In the genomic region with DNA sequence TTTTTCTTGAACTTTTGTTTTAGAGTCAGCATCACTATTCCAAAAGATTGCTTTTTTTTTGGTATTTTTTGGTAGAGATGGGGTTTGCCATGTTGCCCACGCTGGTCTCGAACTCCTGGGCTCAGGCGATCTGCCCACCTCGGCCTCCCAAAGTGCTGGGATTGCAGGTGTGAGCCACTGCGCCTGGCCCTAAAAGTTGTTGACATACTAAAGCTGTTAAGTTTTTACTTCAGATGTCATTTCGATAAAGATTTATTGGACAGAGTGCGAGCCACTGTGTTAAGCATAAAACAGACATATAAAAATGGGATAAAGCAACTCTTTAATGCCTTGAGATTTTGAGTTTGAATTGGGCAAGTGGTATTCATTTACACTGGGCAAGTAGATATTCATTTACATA, we compare ENCODE assay signal across 26 cellular contexts. TPM values are rescaled to one million over a fixed set of nuclear protein-coding genes. Genes with fewer than 3 reads are reported as not detected.
DNase-seq lines count a peak whose midpoint lies in the region; ATAC-seq, FAIRE-seq and TF ChIP-seq lines count a peak whose summit lies in the region.
"Had no signal": no experiment of that assay in that cellular context is flagged by ENCODE, and none has a peak within 500 bp of the region (broad histone marks: within the 10 kb centered on the region; RNA-seq: fewer than 3 reads in every experiment).

No MANE protein-coding gene starts in this region.

- H3K27ac ChIP-seq in breast epithelium, result no peak overlapping the region
- H3K27ac ChIP-seq in K562 (ENCODE audit: extremely low read depth, low read depth, low read length), result no peak overlapping the region
- H3K27ac ChIP-seq: A549; BLaER1 treated with 17β-estradiol and CSF1 and Interleukin-3, amounts not matched to agents 10 nM and 100 nM had no signal

- no peak for DNase-seq in MCF 10A (ENCODE audit: unreplicated experiment)
- no peak for DNase-seq in breast epithelium (ENCODE audit: low spot score in 2 of 2)
- no peak for DNase-seq in K562 (ENCODE audit: extremely low read depth in 1 of 4, low spot score in 3 of 4)
- no peak for DNase-seq in left colon
- no peak for DNase-seq in stimulated activated effector memory CD8-positive, alpha-beta T cell treated with anti-CD3 and anti-CD28 coated beads, Interleukin-12 subunit alpha, Interleukin-12 subunit beta, amount 100 ng/mL, for 72 hours (ENCODE audit: low spot score in 2 of 2)
- DNase-seq in middle frontal gyrus (ENCODE audit: extremely low spot score, low spot score), result no peak
- no peak for DNase-seq in activated naive CD4-positive, alpha-beta T cell treated with anti-CD3 and anti-CD28 coated beads, Interleukin-2, amount 10 ng/mL, durations not matched to agents 7 days and 5 days
- DNase-seq: 8988T; ACHN; AML-193; BE2C; CD4-positive, alpha-beta T cell; CD8-positive, alpha-beta memory T cell; DMS 273 treated with DMSO at 0.1 percent for 48 hours; DMS79; EL; GDM1; H9 had no signal

- H3K9me1 ChIP-seq in K562 (ENCODE audit: control insufficient read depth, insufficient read depth, low read length), result no peaks in the 10 kb centered on the region

- H4K20me1 ChIP-seq in K562 (replicated peaks; ENCODE audit: control insufficient read depth, insufficient read depth, low read length), result no peaks in the 10 kb centered on the region

- H3K9me3 ChIP-seq in breast epithelium (no peaks in the 10 kb centered on the region), K562 (replicated peaks; ENCODE audit: control insufficient read depth, insufficient read depth, low read depth, low read length) (no peaks in the 10 kb centered on the region)
- H3K9me3 ChIP-seq: A549, BE2C had no signal

- peaks cover 6% of the 10 kb centered on the region; the same call in 1 of the 3 replicates for H3K79me2 ChIP-seq in K562 (ENCODE audit: control insufficient read depth, insufficient read depth, low read length)

- H3K27ac Mint-ChIP-seq in MCF 10A (ENCODE audit: low read depth, unreplicated experiment), result no peak overlapping the region
- H3K27ac Mint-ChIP-seq in stimulated activated effector memory CD8-positive, alpha-beta T cell treated with anti-CD3 and anti-CD28 coated beads, Interleukin-12 subunit alpha, Interleukin-12 subunit beta, amount 100 ng/mL, for 72 hours, result peak overlapping the region; percentile 38
- no peak overlapping the region for H3K27ac Mint-ChIP-seq in activated naive CD4-positive, alpha-beta T cell treated with anti-CD3 and anti-CD28 coated beads, Interleukin-2, amount 10 ng/mL, durations not matched to agents 7 days and 5 days
- H3K27ac Mint-ChIP-seq: CD14-positive monocyte; CD4-positive, alpha-beta T cell; GM23338; H9 had no signal

- no peak for TF ChIP-seq EP300 in K562 (IDR thresholded peaks at IDR 0.05; ENCODE audit: low read length)

- no peaks in the 10 kb centered on the region for H3K4me1 Mint-ChIP-seq in MCF 10A (ENCODE audit: insufficient read depth, unreplicated experiment)
- H3K4me1 Mint-ChIP-seq in stimulated activated effector memory CD8-positive, alpha-beta T cell treated with anti-CD3 and anti-CD28 coated beads, Interleukin-12 subunit alpha, Interleukin-12 subunit beta, amount 100 ng/mL, for 72 hours, result no peaks in the 10 kb centered on the region
- no peaks in the 10 kb centered on the region for H3K4me1 Mint-ChIP-seq in activated naive CD4-positive, alpha-beta T cell treated with anti-CD3 and anti-CD28 coated beads, Interleukin-2, amount 10 ng/mL, durations not matched to agents 7 days and 5 days
- H3K4me1 Mint-ChIP-seq: CD8-positive, alpha-beta memory T cell; GM23338 had no signal

- no peak overlapping the region for H3K4me3 ChIP-seq in breast epithelium
- H3K4me3 ChIP-seq in K562, result no peak overlapping the region
- H3K4me3 ChIP-seq: A549; BLaER1 treated with 17β-estradiol and CSF1 and Interleukin-3, amounts not matched to agents 10 nM and 100 nM; GM12878; GM23338 had no signal

- no peak overlapping the region for H3K4me2 ChIP-seq in K562 (ENCODE audit: insufficient read depth, low read length)
- H3K4me2 ChIP-seq: A549; BLaER1 treated with 17β-estradiol and CSF1 and Interleukin-3, amounts not matched to agents 10 nM and 100 nM; GM23338 had no signal

- H3K36me3 Mint-ChIP-seq in MCF 10A (ENCODE audit: insufficient read depth, unreplicated experiment), result peaks cover 56% of the 10 kb centered on the region
- peaks cover 70% of the 10 kb centered on the region for H3K36me3 Mint-ChIP-seq in stimulated activated effector memory CD8-positive, alpha-beta T cell treated with anti-CD3 and anti-CD28 coated beads, Interleukin-12 subunit alpha, Interleukin-12 subunit beta, amount 100 ng/mL, for 72 hours
- H3K36me3 Mint-ChIP-seq in activated naive CD4-positive, alpha-beta T cell treated with anti-CD3 and anti-CD28 coated beads, Interleukin-2, amount 10 ng/mL, durations not matched to agents 7 days and 5 days, result peaks cover 27% of the 10 kb centered on the region

- no peak for FAIRE-seq in K562 (lab: Jason Lieb, UNC)
- FAIRE-seq: A549, D721Med, GM12878, GM19239 had no signal

- POLR2A ChIA-PET in MCF 10A (lab: Yijun Ruan, JAX) (interaction anchor here (0.7 to 1.7 kb wide), 2 partner anchors 79 to 151 kb away, joined by 3 to 4 read pairs; partner anchors contain the start of gene G3BP2), K562 (lab: Yijun Ruan, JAX) (no interaction called here)

- H3K27me3 Mint-ChIP-seq in MCF 10A (ENCODE audit: insufficient read depth, unreplicated experiment), result no peaks in the 10 kb centered on the region
- no peaks in the 10 kb centered on the region for H3K27me3 Mint-ChIP-seq in activated naive CD4-positive, alpha-beta T cell treated with anti-CD3 and anti-CD28 coated beads, Interleukin-2, amount 10 ng/mL, durations not matched to agents 7 days and 5 days
- H3K27me3 Mint-ChIP-seq: CD4-positive, alpha-beta T cell; CD8-positive, alpha-beta memory T cell had no signal

- H2AFZ ChIP-seq in K562 (ENCODE audit: low read depth, low read length), result no peak overlapping the region
- H2AFZ ChIP-seq: GM23338 had no signal

- ATAC-seq in K562 (no peak), left colon (peak; percentile 42), HG03097 (IDR thresholded peaks at IDR 0.05; ENCODE audit: low FRiP score, unreplicated experiment) (no peak)
- no peak for ATAC-seq in stimulated activated effector memory CD8-positive, alpha-beta T cell treated with anti-CD3 and anti-CD28 coated beads, Interleukin-12 subunit alpha, Interleukin-12 subunit beta, amount 100 ng/mL, for 72 hours
- ATAC-seq: A549, GM12878, GM23338 had no signal

- TF ChIP-seq RAD21 in K562 (CRISPR knock-in tag; conservative IDR thresholded peaks at IDR 0.05 in 1 of 2, IDR thresholded peaks at IDR 0.05 in 1 of 2), result no peak

- CTCF ChIA-PET in MCF 10A (lab: Yijun Ruan, JAX), result no interaction called here
- CTCF ChIA-PET in K562 (lab: Yijun Ruan, JAX; ENCODE audit: low intra/inter-chr PET ratio), result no interaction called here
- CTCF ChIA-PET in activated naive CD4-positive, alpha-beta T cell treated with anti-CD3 and anti-CD28 coated beads, Interleukin-2, amount 10 ng/mL, durations not matched to agents 7 days and 5 days (lab: Charles Lee), result no interaction called here

- TF ChIP-seq CTCF in MCF 10A (IDR thresholded peaks at IDR 0.05; ENCODE audit: unreplicated experiment) (no peak), breast epithelium (IDR thresholded peaks at IDR 0.05) (no peak), K562 (IDR thresholded peaks at IDR 0.05 in 2 of 3, conservative IDR thresholded peaks at IDR 0.05 in 1 of 3; ENCODE audit: insufficient read depth in 2 of 3, low read depth in 1 of 3, low read length in 3 of 3) (no peak)

- H3K27me3 ChIP-seq in breast epithelium, result no peaks in the 10 kb centered on the region
- no peaks in the 10 kb centered on the region for H3K27me3 ChIP-seq in K562 (ENCODE audit: control insufficient read depth in 2 of 2, insufficient read depth in 2 of 2, low read length in 2 of 2)
- H3K27me3 ChIP-seq: BE2C; BLaER1 treated with 17β-estradiol and CSF1 and Interleukin-3, amounts not matched to agents 10 nM and 100 nM had no signal

- intact Hi-C loops in MCF 10A (cut with micrococcal nuclease) (no loop called here), breast epithelium (cut with DNase I; ENCODE audit: low total_unique reads) (no loop called here), K562 (cut with micrococcal nuclease) (no loop called here), left colon (cut with DNase I, micrococcal nuclease) (no loop called here)

- no peak overlapping the region for H3K4me3 Mint-ChIP-seq in MCF 10A (ENCODE audit: unreplicated experiment)
- H3K4me3 Mint-ChIP-seq in stimulated activated effector memory CD8-positive, alpha-beta T cell treated with anti-CD3 and anti-CD28 coated beads, Interleukin-12 subunit alpha, Interleukin-12 subunit beta, amount 100 ng/mL, for 72 hours, result no peak overlapping the region
- no peak overlapping the region for H3K4me3 Mint-ChIP-seq in activated naive CD4-positive, alpha-beta T cell treated with anti-CD3 and anti-CD28 coated beads, Interleukin-2, amount 10 ng/mL, durations not matched to agents 7 days and 5 days
- H3K4me3 Mint-ChIP-seq: CD14-positive monocyte; CD4-positive, alpha-beta T cell; CD8-positive, alpha-beta memory T cell; GM23338; H9 had no signal

- H3K36me3 ChIP-seq in breast epithelium, result peaks cover 4% of the 10 kb centered on the region
- peaks cover 34% of the 10 kb centered on the region; the same call in 2 of the 3 replicates for H3K36me3 ChIP-seq in K562 (ENCODE audit: control insufficient read depth, insufficient read depth, low read length)

- H3K9ac ChIP-seq in K562 (ENCODE audit: insufficient read depth in 1 of 2, low read depth in 2 of 2, low read length in 2 of 2), result no peak overlapping the region
- H3K9ac ChIP-seq: BLaER1 treated with 17β-estradiol and CSF1 and Interleukin-3, amounts not matched to agents 10 nM and 100 nM had no signal

- BruUV-seq in MCF 10A (replicated peaks; lab: Mats Ljungman, UMichigan) (TSS peak; percentile 8), K562 (replicated peaks; lab: Mats Ljungman, UMichigan) (no TSS peak)

- H3K9me3 Mint-ChIP-seq in MCF 10A (ENCODE audit: unreplicated experiment), result no peaks in the 10 kb centered on the region
- no peaks in the 10 kb centered on the region for H3K9me3 Mint-ChIP-seq in stimulated activated effector memory CD8-positive, alpha-beta T cell treated with anti-CD3 and anti-CD28 coated beads, Interleukin-12 subunit alpha, Interleukin-12 subunit beta, amount 100 ng/mL, for 72 hours
- no peaks in the 10 kb centered on the region for H3K9me3 Mint-ChIP-seq in activated naive CD4-positive, alpha-beta T cell treated with anti-CD3 and anti-CD28 coated beads, Interleukin-2, amount 10 ng/mL, durations not matched to agents 7 days and 5 days
- H3K9me3 Mint-ChIP-seq: CD4-positive, alpha-beta T cell; CD8-positive, alpha-beta memory T cell; GM23338; H9 had no signal

- H3K4me1 ChIP-seq in breast epithelium, result no peaks in the 10 kb centered on the region
- H3K4me1 ChIP-seq in K562 (replicated peaks in 1 of 2; ENCODE audit: control insufficient read depth in 2 of 2, insufficient read depth in 2 of 2, low read length in 2 of 2), result no peaks in the 10 kb centered on the region
- H3K4me1 ChIP-seq: A549, BE2C had no signal

- in situ Hi-C loops in K562 (cut with MboI), result no loop called here

- TF ChIP-seq POLR2A in breast epithelium (IDR thresholded peaks at IDR 0.05) (no peak), K562 (conservative IDR thresholded peaks at IDR 0.05) (no peak)

- over 99% methylated on average over 7 of the region's 7 CpGs for WGBS in K562 (ENCODE audit: insufficient coverage, low coverage, missing lambda C conversion rate)

RNA-seq across cellular contexts. Expression of gene USO1, which starts 28.3 kb away (rescaled TPM):
- total RNA-seq in MCF 10A (2022) (105 and 108 TPM in 2 replicates), breast epithelium (10 to 100 TPM; 74.1 to 76.7 (median 74.1) TPM), K562 (2014; rRNA removed) (48.5 and 54.0 TPM in 2 replicates), K562 (2014; rRNA removed; fragmentation: Illumina TruSeq; extraction: Trizol) (76.2 and 80.2 TPM in 2 replicates), K562 (2015; rRNA removed; fragmentation: Illumina TruSeq; extraction: Trizol) (68.7 and 72.8 TPM in 2 replicates), K562 (2021) (45.3 and 48.0 TPM in 2 replicates), left colon (10 to 100 TPM; 51.5 to 55.4 TPM)
- 22.0 and 88.8 TPM in 2 replicates for total RNA-seq in K562 (2011; cell fraction: chromatin; rRNA removed; ENCODE audit: low replicate concordance)
- 18.5 and 23.9 TPM in 2 replicates for total RNA-seq in K562 (2011; cell fraction: nucleolus; rRNA removed)
- 33.2 and 59.6 TPM in 2 replicates for total RNA-seq in K562 (2011; cell fraction: nucleoplasm; rRNA removed)
- polyA plus RNA-seq in K562 (2011; rRNA removed) (87.5 and 97.8 TPM in 2 replicates), K562 (2014; fragmentation: Illumina TruSeq; extraction: Trizol) (54.5 and 71.6 TPM in 2 replicates), K562 (2014; fragmentation: Nextera tagmentation; extraction: Ambion mirVana) (10 to 100 TPM; 19.3 to 22.1 TPM), K562 (2014; rRNA removed) (44.3 and 45.1 TPM in 2 replicates)
- polyA plus RNA-seq in K562 (2011; cell fraction: cytosol; rRNA removed), result 21.2 and 42.2 TPM in 2 replicates
- 15.9 and 30.8 TPM in 2 replicates for polyA plus RNA-seq in K562 (2011; cell fraction: nucleus; rRNA removed)
- polyA plus RNA-seq in K562 (2012), result 40.7 and 71.7 TPM in 2 replicates
- 69.8 and 96.2 TPM in 2 replicates for polyA minus RNA-seq in K562 (2011; rRNA and poly(A)+ RNA removed)
- polyA minus RNA-seq in K562 (2011; cell fraction: cytosol; rRNA and poly(A)+ RNA removed), result 32.1 and 32.4 TPM in 2 replicates
- 15.2 and 35.5 TPM in 2 replicates for polyA minus RNA-seq in K562 (2011; cell fraction: nucleus; rRNA and poly(A)+ RNA removed)
